18 cellular contexts compared by ENCODE assay signal in the genomic region with DNA sequence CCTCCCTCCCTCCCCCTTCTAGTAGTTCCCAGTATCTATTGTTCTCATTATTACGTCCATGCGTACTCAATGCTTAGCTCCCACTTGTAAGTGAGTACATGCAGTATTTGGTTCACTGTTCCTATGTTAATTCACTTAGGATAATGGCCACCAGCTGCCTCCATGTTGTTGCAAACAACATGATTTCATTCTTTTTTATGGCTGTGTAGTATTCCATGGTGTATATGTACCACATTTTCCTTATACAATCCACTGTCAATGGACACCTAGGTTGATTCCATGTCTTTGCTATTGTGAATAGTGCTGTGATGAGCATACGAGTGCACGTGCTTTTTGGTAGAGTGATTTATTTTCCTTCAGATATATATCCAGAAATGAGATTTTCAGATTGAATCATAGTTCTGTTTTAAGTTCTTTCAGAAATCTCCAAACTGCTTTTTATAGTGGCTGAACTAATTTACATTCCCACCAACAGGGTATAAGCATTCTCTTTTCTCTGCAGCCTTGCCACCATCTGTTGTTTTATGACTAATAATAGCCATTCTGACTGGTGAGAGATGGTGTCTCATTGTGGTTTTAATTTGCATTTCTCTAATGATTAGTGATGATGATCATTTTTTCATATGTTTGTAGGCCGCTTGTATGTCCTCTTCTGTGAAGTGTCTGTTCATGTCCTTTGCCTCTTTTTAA. TPM values are rescaled to one million over a fixed set of nuclear protein-coding genes. Genes with fewer than 3 reads are reported as not detected.
A peak's percentile ranks its signal among the peaks of the same experiment; 100 is the strongest.
DNase-seq lines count a peak whose midpoint lies in the region; ATAC-seq, FAIRE-seq and TF ChIP-seq lines count a peak whose summit lies in the region.
"Had no signal": no experiment of that assay in that cellular context is flagged by ENCODE, and none has a peak within 500 bp of the region (broad histone marks: within the 10 kb centered on the region; RNA-seq: fewer than 3 reads in every experiment).

No MANE protein-coding gene starts in this region.

- H3K56ac ChIP-seq in H1 (replicated peaks; ENCODE audit: insufficient read length, low read depth, low read length) = no peak overlapping the region

- CTCF ChIA-PET in H1 (lab: Charles Lee; ENCODE audit: partially characterized antibody) = interaction anchor here (0.7 kb wide), 1 partner anchor 8 kb away, joined by 4 read pairs; no protein-coding TSS in a partner anchor

- H4K5ac ChIP-seq in H1 (ENCODE audit: insufficient read length, low read depth, low read length) = no peak overlapping the region

- TF ChIP-seq POLR2A in H1 (IDR thresholded peaks at IDR 0.05; ENCODE audit: control extremely low read depth in 1 of 2, low read depth in 2 of 2, low read length in 2 of 2) = no peak

- H3K9me3 ChIP-seq in H1 (ENCODE audit: insufficient read depth in 2 of 2, low read depth in 1 of 2, low read length in 1 of 2) (peaks cover 0 to 3% of the 10 kb centered on the region in 2 experiments; a peak in 1 of 4 replicates), left ventricle myocardium inferior (replicated peaks) (no peaks in the 10 kb centered on the region), HAP-1 (no peaks in the 10 kb centered on the region)
- H3K9me3 ChIP-seq: gastrocnemius medialis had no signal

- H3K27me3 ChIP-seq in H1 (replicated peaks in 1 of 4; ENCODE audit: control insufficient read depth in 3 of 4, extremely low read depth in 1 of 4, insufficient read depth in 3 of 4, low read length in 3 of 4) = no peaks in the 10 kb centered on the region
- no peaks in the 10 kb centered on the region for H3K27me3 ChIP-seq in left ventricle myocardium inferior (ENCODE audit: low read depth)
- no peaks in the 10 kb centered on the region for H3K27me3 ChIP-seq in HAP-1 (ENCODE audit: low read depth)
- H3K27me3 ChIP-seq: gastrocnemius medialis had no signal

- no peaks in the 10 kb centered on the region for H3K23me2 ChIP-seq in H1 (ENCODE audit: low read depth, low read length)

- intact Hi-C loops in left ventricle myocardium inferior (cut with micrococcal nuclease) = no loop called here

- H4K20me1 ChIP-seq in H1 (replicated peaks in 1 of 2; ENCODE audit: control insufficient read depth in 1 of 2, insufficient read depth in 2 of 2, low read length in 2 of 2) = no peaks in the 10 kb centered on the region

- no peak overlapping the region for H3K18ac ChIP-seq in H1 (ENCODE audit: extremely low read depth, low read length)

- H3K4ac ChIP-seq in H1 (replicated peaks; ENCODE audit: insufficient read length, low read depth, low read length) = no peak overlapping the region

- no peak for TF ChIP-seq RAD21 in H1 (IDR thresholded peaks at IDR 0.05 in 1 of 2, conservative IDR thresholded peaks at IDR 0.05 in 1 of 2; ENCODE audit: low read depth in 2 of 2, low read length in 2 of 2)

- ATAC-seq in GM18861 (IDR thresholded peaks at IDR 0.05; ENCODE audit: unreplicated experiment) (peak; percentile 55), GM21526 (IDR thresholded peaks at IDR 0.05; ENCODE audit: low FRiP score, unreplicated experiment) (peak; percentile 59), HG03066 (IDR thresholded peaks at IDR 0.05; ENCODE audit: low read depth, unreplicated experiment) (peak; percentile 73)
- ATAC-seq: gastrocnemius medialis, right cardiac atrium had no signal

- no peak overlapping the region for H3K14ac ChIP-seq in H1 (ENCODE audit: insufficient read length)

- no peak overlapping the region for H3K4me3 ChIP-seq in H1 (ENCODE audit: extremely low read depth in 1 of 4, insufficient read depth in 2 of 4, low read depth in 3 of 4, low read length in 4 of 4)
- H3K4me3 ChIP-seq in left ventricle myocardium inferior = no peak overlapping the region
- H3K4me3 ChIP-seq in HAP-1 = no peak overlapping the region
- H3K4me3 ChIP-seq: gastrocnemius medialis, SK-N-MC had no signal

- H3K27ac ChIP-seq in H1 (ENCODE audit: low read depth, low read length) = no peak overlapping the region
- no peak overlapping the region for H3K27ac ChIP-seq in left ventricle myocardium inferior (replicated peaks)
- H3K27ac ChIP-seq: gastrocnemius medialis, SK-N-MC had no signal

- TF ChIP-seq EP300 in H1 (IDR thresholded peaks at IDR 0.05; ENCODE audit: borderline replicate concordance in 1 of 2, low read depth in 2 of 2, low read length in 2 of 2) = no peak

- DNase-seq in H1 (ENCODE audit: low read depth in 1 of 2, low spot score in 2 of 2) = no peak
- DNase-seq in activated CD4-positive, alpha-beta T cell treated with anti-CD3 and anti-CD28 coated beads, Interleukin-2, amount 50 U/mL, for 4 hours = no peak
- DNase-seq in AG08396 (ENCODE audit: low spot score) = no peak
- no peak for DNase-seq in left ventricle myocardium inferior
- DNase-seq in HAP-1 (ENCODE audit: low spot score in 2 of 2) = no peak
- DNase-seq: activated CD4-positive, CD25-positive, alpha-beta regulatory T cell; CD4-positive, alpha-beta memory T cell; gastrocnemius medialis; KBM-7; NCI-H187 treated with DMSO at 0.1 percent for 48 hours; right cardiac atrium had no signal

- H3K4me2 ChIP-seq in H1 (ENCODE audit: insufficient read depth in 1 of 2, low read depth in 2 of 2, low read length in 2 of 2) = no peak overlapping the region

- H3K36me3 ChIP-seq in H1 (ENCODE audit: control insufficient read depth in 2 of 4, insufficient read depth in 4 of 4, low read length in 3 of 4) = no peaks in the 10 kb centered on the region
- H3K36me3 ChIP-seq in left ventricle myocardium inferior = no peaks in the 10 kb centered on the region
- H3K36me3 ChIP-seq in HAP-1 (replicated peaks) = no peaks in the 10 kb centered on the region
- H3K36me3 ChIP-seq: gastrocnemius medialis had no signal

- H3K4me1 ChIP-seq in H1 (replicated peaks in 1 of 4; ENCODE audit: control insufficient read depth in 3 of 4, insufficient read depth in 4 of 4, low read length in 3 of 4) (no peaks in the 10 kb centered on the region), left ventricle myocardium inferior (peaks cover 15% of the 10 kb centered on the region), HAP-1 (no peaks in the 10 kb centered on the region)

- no peak overlapping the region for H3K9ac ChIP-seq in H1 (replicated peaks in 1 of 4; ENCODE audit: extremely low read depth in 1 of 4, low read depth in 3 of 4, low read length in 3 of 4)

- H2BK12ac ChIP-seq in H1 (ENCODE audit: low read depth, low read length) = no peak overlapping the region

- no peak overlapping the region for H2BK20ac ChIP-seq in H1 (ENCODE audit: low read length)

- H2AK5ac ChIP-seq in H1 (ENCODE audit: low read depth, low read length) = no peak overlapping the region

- H3K79me1 ChIP-seq in H1 (ENCODE audit: low read depth, low read length) = no peaks in the 10 kb centered on the region

- no peak overlapping the region for H2AFZ ChIP-seq in H1 (ENCODE audit: low read length)

- H3K79me2 ChIP-seq in H1 (ENCODE audit: control insufficient read depth in 1 of 2, insufficient read depth in 2 of 2, low read length in 2 of 2) = no peaks in the 10 kb centered on the region

- H2BK5ac ChIP-seq in H1 (ENCODE audit: low read depth, low read length) = no peak overlapping the region

- H4K91ac ChIP-seq in H1 (replicated peaks; ENCODE audit: insufficient read length, low read length) = no peak overlapping the region

- TF ChIP-seq CTCF in H1 (IDR thresholded peaks at IDR 0.05; ENCODE audit: control extremely low read depth in 1 of 3, insufficient read depth in 1 of 3, low read depth in 1 of 3, low read length in 3 of 3) (no peak), left ventricle myocardium inferior (IDR thresholded peaks at IDR 0.05; ENCODE audit: borderline replicate concordance) (no peak)

- H4K8ac ChIP-seq in H1 (ENCODE audit: extremely low read depth, insufficient read depth, low read length) = no peak overlapping the region

- no peak overlapping the region for H3K23ac ChIP-seq in H1 (ENCODE audit: insufficient read length)

- no peak for FAIRE-seq in H1 (lab: Jason Lieb, UNC)
- FAIRE-seq: G401.6 had no signal

- H2BK120ac ChIP-seq in H1 (replicated peaks; ENCODE audit: low read depth, low read length) = no peak overlapping the region

- POLR2A ChIA-PET in H1 (lab: Charles Lee; ENCODE audit: partially characterized antibody) = interaction anchor here (0.6 kb wide), 1 partner anchor 11 kb away, joined by 3 read pairs; no protein-coding TSS in a partner anchor

- no peak overlapping the region for H2BK15ac ChIP-seq in H1 (ENCODE audit: low read length)

- in situ Hi-C loops in HAP-1 (cut with MboI; ENCODE audit: low sequenced_read_pairs) = no loop called here

- WGBS in H1 (ENCODE audit: extremely low coverage in 1 of 2, insufficient coverage in 1 of 2, insufficient read length in 1 of 2, insufficient replicate concordance in 2 of 2, low coverage in 1 of 2, low lambda C conversion rate in 2 of 2, missing lambda C conversion rate in 1 of 2), 2 experiments = 92% methylated on average over 5 of the region's 5 CpGs; no CpG with 5 or more reads in 1 of the 2 experiments

RNA-seq across cellular contexts. Expression of a gene that starts 17.9 kb away (rescaled TPM):
- 0.15 TPM in 1 of 2 replicates, not detected in the other for total RNA-seq in H1 (2021; fragmentation: NEBNext Ultra II Directional; extraction: Animal tissue kit (Norgen Biotek cat#: 25700))
- 0.06 and 0.09 TPM in 2 replicates for polyA plus RNA-seq in H1 (2011; rRNA removed)
- 0.13 TPM for polyA plus RNA-seq in H1 (2011; cell fraction: cytosol; rRNA removed)
- polyA plus RNA-seq in H1 (2011; cell fraction: nucleus; rRNA removed) = not detected
- polyA plus RNA-seq in H1 (2012, experiment 1 of 2) = 0.13 to 0.20 TPM (median 0.19 TPM) in 3 of 4 replicates, not detected in the other
- polyA plus RNA-seq in H1 (2012, experiment 2 of 2) = not detected
- polyA plus RNA-seq in H1 (2013, experiment 1 of 2) = 0.08 TPM
- not detected for polyA plus RNA-seq in H1 (2013, experiment 2 of 2)
- 0.32 TPM in 1 of 2 replicates, not detected in the other for polyA minus RNA-seq in H1 (2011; rRNA and poly(A)+ RNA removed)
- not detected for polyA minus RNA-seq in H1 (2011; cell fraction: cytosol; rRNA and poly(A)+ RNA removed)
- polyA minus RNA-seq in H1 (2011; cell fraction: nucleus; rRNA and poly(A)+ RNA removed) = not detected
- total RNA-seq in left ventricle myocardium inferior = 1.3 TPM
- total RNA-seq: activated T-helper 1 cell treated with anti-CD3 and anti-CD28 coated beads, Interleukin-12 subunit alpha, Interleukin-12 subunit beta, Interleukin-2, Interleukin-4 antibody, amounts not matched to agents 30 ng/mL and 10 ng/mL and 1 ng/mL, durations not matched to agents 14 hours and 24 hours and 36 hours had no signal

RNA-seq across cellular contexts. Expression of a gene that starts 24.1 kb away (rescaled TPM):
- total RNA-seq in H1 (2021; fragmentation: NEBNext Ultra II Directional; extraction: Animal tissue kit (Norgen Biotek cat#: 25700)) = not detected in 2 replicates
- polyA plus RNA-seq in H1 (2011; rRNA removed) = not detected in 2 replicates
- not detected for polyA plus RNA-seq in H1 (2011; cell fraction: cytosol; rRNA removed)
- polyA plus RNA-seq in H1 (2011; cell fraction: nucleus; rRNA removed) = not detected
- polyA plus RNA-seq in H1 (2012, experiment 1 of 2) = not detected in 4 replicates
- polyA plus RNA-seq in H1 (2012, experiment 2 of 2) = not detected
- not detected for polyA plus RNA-seq in H1 (2013, experiment 1 of 2)
- polyA plus RNA-seq in H1 (2013, experiment 2 of 2) = not detected
- not detected in 2 replicates for polyA minus RNA-seq in H1 (2011; rRNA and poly(A)+ RNA removed)
- 0.88 TPM for polyA minus RNA-seq in H1 (2011; cell fraction: cytosol; rRNA and poly(A)+ RNA removed)
- polyA minus RNA-seq in H1 (2011; cell fraction: nucleus; rRNA and poly(A)+ RNA removed) = 0.80 TPM
- total RNA-seq in left ventricle myocardium inferior = 0.55 TPM
- total RNA-seq: activated T-helper 1 cell treated with anti-CD3 and anti-CD28 coated beads, Interleukin-12 subunit alpha, Interleukin-12 subunit beta, Interleukin-2, Interleukin-4 antibody, amounts not matched to agents 30 ng/mL and 10 ng/mL and 1 ng/mL, durations not matched to agents 14 hours and 24 hours and 36 hours; kidney epithelial cell had no signal
- polyA plus RNA-seq: CD4-positive, alpha-beta memory T cell had no signal

RNA-seq across cellular contexts. Expression of a gene that starts 31.0 kb away (rescaled TPM):
- total RNA-seq in H1 (2021; fragmentation: NEBNext Ultra II Directional; extraction: Animal tissue kit (Norgen Biotek cat#: 25700)) = not detected in 2 replicates
- polyA plus RNA-seq in H1 (2011; rRNA removed) = not detected in 2 replicates
- not detected for polyA plus RNA-seq in H1 (2011; cell fraction: cytosol; rRNA removed)
- polyA plus RNA-seq in H1 (2011; cell fraction: nucleus; rRNA removed) = not detected
- polyA plus RNA-seq in H1 (2012, experiment 1 of 2) = not detected in 4 replicates
- polyA plus RNA-seq in H1 (2012, experiment 2 of 2) = not detected
- not detected for polyA plus RNA-seq in H1 (2013, experiment 1 of 2)
- not detected for polyA plus RNA-seq in H1 (2013, experiment 2 of 2)
- polyA minus RNA-seq in H1 (2011; rRNA and poly(A)+ RNA removed) = not detected in 2 replicates
- polyA minus RNA-seq in H1 (2011; cell fraction: cytosol; rRNA and poly(A)+ RNA removed) = not detected
- polyA minus RNA-seq in H1 (2011; cell fraction: nucleus; rRNA and poly(A)+ RNA removed) = not detected
- total RNA-seq in left ventricle myocardium inferior = not detected
- total RNA-seq: activated T-helper 1 cell treated with anti-CD3 and anti-CD28 coated beads, Interleukin-12 subunit alpha, Interleukin-12 subunit beta, Interleukin-2, Interleukin-4 antibody, amounts not matched to agents 30 ng/mL and 10 ng/mL and 1 ng/mL, durations not matched to agents 14 hours and 24 hours and 36 hours; CD4-positive, alpha-beta memory T cell; gastrocnemius medialis; kidney epithelial cell; right cardiac atrium had no signal
- polyA plus RNA-seq: CD4-positive, alpha-beta memory T cell had no signal

RNA-seq across cellular contexts. Expression of a gene that starts 49.1 kb away (rescaled TPM):
- not detected in 2 replicates for total RNA-seq in H1 (2021; fragmentation: NEBNext Ultra II Directional; extraction: Animal tissue kit (Norgen Biotek cat#: 25700))
- polyA plus RNA-seq in H1 (2011; rRNA removed) = 0.13 and 0.20 TPM in 2 replicates
- 0.06 TPM for polyA plus RNA-seq in H1 (2011; cell fraction: cytosol; rRNA removed)
- polyA plus RNA-seq in H1 (2011; cell fraction: nucleus; rRNA removed) = 0.04 TPM
- polyA plus RNA-seq in H1 (2012, experiment 1 of 2) = 0.15 to 0.20 TPM (median 0.19 TPM) in 3 of 4 replicates, not detected in the other
- polyA plus RNA-seq in H1 (2012, experiment 2 of 2) = not detected
- 0.16 TPM for polyA plus RNA-seq in H1 (2013, experiment 1 of 2)
- polyA plus RNA-seq in H1 (2013, experiment 2 of 2) = 0.11 TPM
- 0.24 TPM in 1 of 2 replicates, not detected in the other for polyA minus RNA-seq in H1 (2011; rRNA and poly(A)+ RNA removed)
- polyA minus RNA-seq in H1 (2011; cell fraction: cytosol; rRNA and poly(A)+ RNA removed) = not detected
- polyA minus RNA-seq in H1 (2011; cell fraction: nucleus; rRNA and poly(A)+ RNA removed) = not detected
- 2.4 TPM for total RNA-seq in left ventricle myocardium inferior
- total RNA-seq: activated T-helper 1 cell treated with anti-CD3 and anti-CD28 coated beads, Interleukin-12 subunit alpha, Interleukin-12 subunit beta, Interleukin-2, Interleukin-4 antibody, amounts not matched to agents 30 ng/mL and 10 ng/mL and 1 ng/mL, durations not matched to agents 14 hours and 24 hours and 36 hours; CD4-positive, alpha-beta memory T cell had no signal
- polyA plus RNA-seq: CD4-positive, alpha-beta memory T cell had no signal
